In the genomic region with DNA sequence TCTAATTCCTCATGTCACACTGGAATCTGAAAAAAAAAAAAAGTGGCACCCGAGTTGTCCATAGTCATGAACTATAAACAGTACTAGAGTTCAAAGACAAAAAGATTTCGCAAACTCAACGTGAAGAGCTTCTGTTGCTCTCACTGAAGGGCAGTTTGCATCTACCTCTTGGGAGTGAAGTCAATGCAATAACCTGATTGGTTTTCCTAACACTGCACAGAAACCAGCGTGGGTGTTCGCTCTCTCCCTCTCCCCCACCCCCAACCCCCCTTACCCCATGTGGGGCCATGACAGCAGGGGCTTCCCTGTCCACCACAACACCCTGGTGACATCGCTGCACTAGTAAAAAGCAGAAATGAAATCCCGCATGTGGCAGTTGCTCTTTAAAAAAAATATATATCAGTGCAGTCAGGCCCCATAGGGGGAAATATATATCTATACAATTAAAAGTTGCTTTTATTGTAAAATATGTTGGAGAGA, we compare ENCODE assay signal across 9 cellular contexts.
DNase-seq lines count a peak whose midpoint lies in the region; ATAC-seq and TF ChIP-seq lines count a peak whose summit lies in the region.
"Had no signal": no experiment of that assay in that cellular context is flagged by ENCODE, and none has a peak within 500 bp of the region (broad histone marks: within the 10 kb centered on the region; RNA-seq: fewer than 3 reads in every experiment).

No MANE protein-coding gene starts in this region.

- DNase-seq in SIG-M5 treated with dmso at 0.1 percent for 504 hours (lab: John Stamatoyannopoulos, UW; ENCODE audit: unreplicated experiment) (peak; percentile 85), Ammon's horn (ENCODE audit: low spot score) (no peak), NCI-H1105 (lab: John Stamatoyannopoulos, UW) (no peak), left cardiac atrium (no peak), MG63 (no peak)

- H3K9me3 ChIP-seq in DOHH2 (ENCODE audit: control insufficient read depth, insufficient read depth, low read length) (no peaks in the 10 kb centered on the region), MG63 (no peaks in the 10 kb centered on the region)

- peak; percentile 83 for ATAC-seq in GM19372 (IDR thresholded peaks at IDR 0.05; ENCODE audit: low read depth, unreplicated experiment)
- ATAC-seq in HG03025 (IDR thresholded peaks at IDR 0.05; ENCODE audit: low FRiP score, unreplicated experiment): peak; percentile 72
- no peak for ATAC-seq in left cardiac atrium

- no peaks in the 10 kb centered on the region for H3K9me2 ChIP-seq in DOHH2 (replicated peaks; ENCODE audit: control insufficient read depth, low read length)

- peaks cover 26% of the 10 kb centered on the region for H3K4me1 ChIP-seq in DOHH2 (ENCODE audit: control insufficient read depth, low read length)

- H3K4me3 ChIP-seq in DOHH2 (ENCODE audit: low read length): peak overlapping the region; percentile 75
- no peak overlapping the region for H3K4me3 ChIP-seq in MG63
- H3K4me3 ChIP-seq: lung had no signal

- H3K4me2 ChIP-seq in DOHH2 (ENCODE audit: low read length): peak overlapping the region; percentile 68

- H3K27ac ChIP-seq in DOHH2 (ENCODE audit: low read depth, low read length): peak overlapping the region; percentile 43

- intact Hi-C loops in left cardiac atrium (cut with DNase I): no loop called here

- TF ChIP-seq CTCF in DOHH2 (IDR thresholded peaks at IDR 0.05; ENCODE audit: low read depth, low read length, poor library complexity, severe bottlenecking): no peak

- no peaks in the 10 kb centered on the region for H3K79me2 ChIP-seq in DOHH2 (ENCODE audit: control insufficient read depth, low read length)

- H4K20me1 ChIP-seq in DOHH2 (ENCODE audit: control insufficient read depth, insufficient read depth, low read depth, low read length): no peaks in the 10 kb centered on the region

- no peaks in the 10 kb centered on the region for H3K36me3 ChIP-seq in DOHH2 (ENCODE audit: control insufficient read depth, low read length)
- no peaks in the 10 kb centered on the region for H3K36me3 ChIP-seq in MG63

- H3K27me3 ChIP-seq in DOHH2 (ENCODE audit: control insufficient read depth, low read length) (no peaks in the 10 kb centered on the region), MG63 (no peaks in the 10 kb centered on the region)

- no peaks in the 10 kb centered on the region; the same call in 1 of the 2 replicates for H3F3A ChIP-seq in DOHH2 (ENCODE audit: control insufficient read depth, insufficient read depth)

Comparison
In these comparisons a context has a peak if more than half of its experiments do, and no peak if none do; other contexts are left out.
1. ATAC-seq: peak in GM19372 (single experiment) and HG03025 (single experiment); none in left cardiac atrium (0 of 2).